ENCODE assay signal across 8 cellular contexts in genomic region chr5:128083033-128083810, GRCh38. TPM values are rescaled to one million over a fixed set of nuclear protein-coding genes. Genes with fewer than 3 reads are reported as not detected.
A peak's percentile ranks its signal among the peaks of the same experiment; 100 is the strongest.
DNase-seq lines count a peak whose midpoint lies in the region; ATAC-seq and TF ChIP-seq lines count a peak whose summit lies in the region.

TSS of gene SLC12A2 (plus strand) at chr5:128083766. CDS start at chr5:128083955, 189 bp downstream.

- H3K27me3 ChIP-seq in suprapubic skin, result no peaks in the 10 kb centered on the region

- H3K4me3 ChIP-seq in GM08714 (ENCODE audit: low read length), result peak within 1 kb of the TSS; percentile 90
- H3K4me3 ChIP-seq in NB4 (ENCODE audit: low read depth, low read length), result peak within 1 kb of the TSS; percentile 71
- peak within 1 kb of the TSS; percentile 71 for H3K4me3 ChIP-seq in suprapubic skin

- peak within 1 kb of the TSS; percentile 92 for H3K4me3 Mint-ChIP-seq in activated naive CD4-positive, alpha-beta T cell treated with anti-CD3 and anti-CD28 coated beads, Interleukin-2, amount 50 U/mL, for 24 hours

- no peaks in the 10 kb centered on the region for H3K9me3 ChIP-seq in suprapubic skin

- peak within 1 kb of the TSS; percentile 91 for H3K27ac Mint-ChIP-seq in activated naive CD4-positive, alpha-beta T cell treated with anti-CD3 and anti-CD28 coated beads, Interleukin-2, amount 50 U/mL, for 24 hours

- peaks cover 50% of the 10 kb centered on the region for H3K4me1 ChIP-seq in suprapubic skin

- no peaks in the 10 kb centered on the region for H3K27me3 Mint-ChIP-seq in activated naive CD4-positive, alpha-beta T cell treated with anti-CD3 and anti-CD28 coated beads, Interleukin-2, amount 50 U/mL, for 24 hours

- TF ChIP-seq EP300 in suprapubic skin (IDR thresholded peaks at IDR 0.05), result no peak

- peak within 1 kb of the TSS; percentile 92 for H3K27ac ChIP-seq in suprapubic skin

- peaks cover 12% of the 10 kb centered on the region for H3K36me3 Mint-ChIP-seq in activated naive CD4-positive, alpha-beta T cell treated with anti-CD3 and anti-CD28 coated beads, Interleukin-2, amount 50 U/mL, for 24 hours

- TF ChIP-seq POLR2A in NB4 (IDR thresholded peaks at IDR 0.05; ENCODE audit: extremely low read depth, insufficient read length), result no peak
- peak; percentile 66 to 72 for TF ChIP-seq POLR2A in suprapubic skin (IDR thresholded peaks at IDR 0.05)

- WGBS in suprapubic skin, result under 1% methylated on average over 23 of the region's 104 CpGs

- peak; percentile 91 for DNase-seq in NB4 (ENCODE audit: low read depth)
- peak; percentile 72 for DNase-seq in glomerular endothelial cell (ENCODE audit: extremely low read depth, low read depth, low spot score)
- DNase-seq in occipital lobe (lab: John Stamatoyannopoulos, UW), result peak; percentile 94
- DNase-seq in suprapubic skin (ENCODE audit: low spot score in 2 of 2), result peak; percentile 93

- TF ChIP-seq CTCF in NB4 (IDR thresholded peaks at IDR 0.05; ENCODE audit: low read depth, low read length) (no peak), suprapubic skin (IDR thresholded peaks at IDR 0.05) (no peak)

- H3K9me3 Mint-ChIP-seq in activated naive CD4-positive, alpha-beta T cell treated with anti-CD3 and anti-CD28 coated beads, Interleukin-2, amount 50 U/mL, for 24 hours, result no peaks in the 10 kb centered on the region

- H3K36me3 ChIP-seq in suprapubic skin, result no peaks in the 10 kb centered on the region

- ATAC-seq in HG02571 (IDR thresholded peaks at IDR 0.05; ENCODE audit: unreplicated experiment) (peak; percentile 55), SK-N-SH treated with all-trans-retinoic acid at 6 μM for 48 hours (peak; percentile 77)

- H3K4me1 Mint-ChIP-seq in activated naive CD4-positive, alpha-beta T cell treated with anti-CD3 and anti-CD28 coated beads, Interleukin-2, amount 50 U/mL, for 24 hours, result peaks cover 73% of the 10 kb centered on the region

TF ChIP-seq in SK-N-SH treated with all-trans-retinoic acid at 6 μM for 48 hours, 23 proteins besides CTCF, POLR2A, EP300 and RAD21:
- TF ChIP-seq PATZ1 (CRISPR knock-in tag; IDR thresholded peaks at IDR 0.05; ENCODE audit: borderline replicate concordance) (no peak), TOX (CRISPR knock-in tag; IDR thresholded peaks at IDR 0.05; ENCODE audit: borderline replicate concordance) (no peak), CSRNP3 (CRISPR knock-in tag; IDR thresholded peaks at IDR 0.05) (no peak), OSR1 (CRISPR knock-in tag; IDR thresholded peaks at IDR 0.05) (no peak), ARNTL (CRISPR knock-in tag; IDR thresholded peaks at IDR 0.05; ENCODE audit: borderline replicate concordance, low read depth) (no peak), PPARA (CRISPR knock-in tag; IDR thresholded peaks at IDR 0.05; ENCODE audit: borderline replicate concordance) (no peak), ZNF70 (CRISPR knock-in tag; IDR thresholded peaks at IDR 0.05) (no peak), ZC3H10 (CRISPR knock-in tag; IDR thresholded peaks at IDR 0.05) (no peak), ZNF565 (CRISPR knock-in tag; conservative IDR thresholded peaks at IDR 0.05; ENCODE audit: low read depth) (no peak), BACH2 (CRISPR knock-in tag; IDR thresholded peaks at IDR 0.05; ENCODE audit: borderline replicate concordance) (no peak), CREB5 (CRISPR knock-in tag; IDR thresholded peaks at IDR 0.05; ENCODE audit: low read depth) (no peak), SNAI2 (CRISPR knock-in tag; IDR thresholded peaks at IDR 0.05) (no peak), CSDC2 (CRISPR knock-in tag; IDR thresholded peaks at IDR 0.05) (no peak), TCF4 (CRISPR knock-in tag; IDR thresholded peaks at IDR 0.05; ENCODE audit: borderline replicate concordance) (no peak)

RNA-seq across cellular contexts. Expression of gene SLC12A2, which starts in this region (rescaled TPM):
- total RNA-seq in glomerular endothelial cell (95.1 and 136 TPM in 2 replicates), occipital lobe (59.1 TPM), suprapubic skin (100 to 1,000 TPM; 126 to 330 (median 186) TPM)

Comparison
In these comparisons a context has a peak if more than half of its experiments do, and no peak if none do; other contexts are left out.
1. Peak in every context shown above with its lines: DNase-seq, ATAC-seq, H3K4me3 ChIP-seq and H3K27ac ChIP-seq.